1 cellular context compared by ENCODE assay signal in the genomic region with DNA sequence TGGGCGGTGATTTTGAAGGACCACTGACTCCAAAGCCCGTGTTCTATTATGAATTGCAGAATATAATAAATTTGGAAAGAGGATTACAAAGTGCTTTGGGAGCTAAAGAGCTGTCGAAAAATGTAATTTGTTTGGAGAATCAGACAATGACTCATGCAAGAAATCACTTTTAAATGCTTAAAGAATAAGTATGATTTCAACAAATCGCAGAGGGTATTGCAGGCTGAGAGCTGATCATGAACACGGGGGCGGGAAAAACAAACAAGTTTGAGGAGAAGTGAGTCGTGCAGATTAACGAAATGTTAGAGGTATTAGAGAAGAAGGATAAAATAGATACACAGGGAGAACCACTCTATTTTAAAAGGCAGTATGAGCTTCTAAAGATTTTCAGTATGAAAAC.
TF ChIP-seq lines count a peak whose summit lies in the region.

No MANE protein-coding gene starts in this region.

TF ChIP-seq in IMR-90, 13 proteins besides CTCF, POLR2A, EP300 and RAD21 (continued from another document):
- no peak for TF ChIP-seq MAFK (IDR thresholded peaks at IDR 0.05; ENCODE audit: low read depth, low read length)
- no peak for TF ChIP-seq FOS (IDR thresholded peaks at IDR 0.05; ENCODE audit: low read depth, low read length)
- TF ChIP-seq MAZ (IDR thresholded peaks at IDR 0.05; ENCODE audit: borderline replicate concordance, low read depth, low read length): no peak
- TF ChIP-seq MXI1 (IDR thresholded peaks at IDR 0.05; ENCODE audit: borderline replicate concordance, low read depth, low read length): no peak
TF ChIP-seq in IMR-90: peak in this region for 0.
